Comparison of ENCODE assay signal across 10 cellular contexts in the genomic region with DNA sequence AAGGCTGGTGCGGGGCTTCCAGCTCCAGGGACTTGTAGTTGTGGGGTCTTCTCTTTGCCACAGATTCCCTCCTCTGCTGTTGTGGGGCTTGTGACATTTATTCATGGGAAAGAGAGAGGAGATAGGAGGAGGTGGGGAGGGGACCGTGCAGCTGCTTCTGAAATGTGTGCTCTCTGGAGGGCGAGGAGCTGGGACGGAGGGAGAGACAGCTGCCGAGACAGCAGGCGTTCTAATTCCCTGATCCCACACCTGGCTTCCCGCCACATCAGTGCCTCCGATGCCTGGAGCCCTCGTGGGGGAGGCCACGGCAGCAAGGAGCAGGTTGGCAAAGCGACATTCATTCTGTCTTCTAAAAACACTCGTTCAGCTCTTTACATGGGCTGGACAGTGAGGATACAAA.
A peak's percentile ranks its signal among the peaks of the same experiment; 100 is the strongest.
DNase-seq lines count a peak whose midpoint lies in the region; ATAC-seq, FAIRE-seq and TF ChIP-seq lines count a peak whose summit lies in the region.
"Had no signal": no experiment of that assay in that cellular context is flagged by ENCODE, and none has a peak within 500 bp of the region (broad histone marks: within the 10 kb centered on the region; RNA-seq: fewer than 3 reads in every experiment).

No MANE protein-coding gene starts in this region.

- H3K79me2 ChIP-seq in keratinocyte (ENCODE audit: control insufficient read depth, insufficient read depth, low read length), result no peaks in the 10 kb centered on the region

- H3K27ac ChIP-seq in keratinocyte (ENCODE audit: control insufficient read depth, insufficient read depth, low read length), result no peak overlapping the region
- H3K27ac ChIP-seq: KMS-11 had no signal

- H3K9ac ChIP-seq in keratinocyte (ENCODE audit: control insufficient read depth, extremely low read depth, insufficient read depth, low read length), result no peak overlapping the region
- H3K9ac ChIP-seq: KMS-11 had no signal

- CTCF ChIA-PET in WTC11 (lab: Charles Lee), result interaction anchor here (0.6 to 3.2 kb wide), 8 partner anchors 22 to 363 kb away, joined by 3 to 20 read pairs (median 6); a partner anchor contains a TSS

- no peaks in the 10 kb centered on the region for H4K20me1 ChIP-seq in keratinocyte (ENCODE audit: control insufficient read depth, extremely low read depth, insufficient read depth, low read length)

- peaks cover 3% of the 10 kb centered on the region for H3K4me1 ChIP-seq in keratinocyte (ENCODE audit: control insufficient read depth, extremely low read depth, insufficient read depth, low read length)

- ATAC-seq in WTC11, result peak; percentile 47
- ATAC-seq in stimulated activated naive B cell treated with anti-CD40 and anti-IgM and Interleukin-4, amounts not matched to agents 10 μg/mL and 1 μg/mL and 100 μg/mL, for 72 hours (replicated peaks), result no peak
- ATAC-seq in GM18861 (IDR thresholded peaks at IDR 0.05; ENCODE audit: unreplicated experiment), result no peak
- no peak for ATAC-seq in GM21390 (IDR thresholded peaks at IDR 0.05; ENCODE audit: unreplicated experiment)

- H3K36me3 ChIP-seq in keratinocyte (ENCODE audit: control insufficient read depth in 2 of 2, extremely low read depth in 1 of 2, insufficient read depth in 2 of 2, low read length in 2 of 2), result no peaks in the 10 kb centered on the region

- dilution Hi-C loops in keratinocyte (cut with MboI; ENCODE audit: extremely low pct_ligation_motif_present, low sequenced_read_pairs), result no loop called here

- no peak overlapping the region for H2AFZ ChIP-seq in keratinocyte (ENCODE audit: control insufficient read depth, low read length)

- no peaks in the 10 kb centered on the region for H3K9me3 ChIP-seq in keratinocyte (ENCODE audit: control insufficient read depth, low read depth, low read length)

- no peaks in the 10 kb centered on the region for H3K36me3 Mint-ChIP-seq in WTC11
- peaks cover 0 to 4% of the 10 kb centered on the region in 2 donors for H3K36me3 Mint-ChIP-seq in stimulated activated naive B cell treated with anti-CD40 and anti-IgM and Interleukin-4, amounts not matched to agents 10 μg/mL and 1 μg/mL and 100 μg/mL, for 72 hours

- H3K27ac Mint-ChIP-seq in WTC11, result no peak overlapping the region
- H3K27ac Mint-ChIP-seq in stimulated activated naive B cell treated with anti-CD40 and anti-IgM and Interleukin-4, amounts not matched to agents 10 μg/mL and 1 μg/mL and 100 μg/mL, for 72 hours, result no peak overlapping the region

- DNase-seq in NCI-H1105 treated with DMSO at 0.1 percent for 48 hours (lab: John Stamatoyannopoulos, UW) (peak; percentile 46), WTC11 (ENCODE audit: low spot score) (no peak), keratinocyte (ENCODE audit: low read depth, low spot score) (no peak), NCI-H187 treated with DMSO at 0.1 percent for 48 hours (lab: John Stamatoyannopoulos, UW) (no peak), kidney tubule cell (ENCODE audit: low spot score) (no peak)
- no peak for DNase-seq in stimulated activated naive B cell treated with anti-CD40 and anti-IgM and Interleukin-4, amounts not matched to agents 10 μg/mL and 1 μg/mL and 100 μg/mL, for 72 hours
- DNase-seq: activated CD4-positive, alpha-beta T cell treated with anti-CD3 and anti-CD28 coated beads, Interleukin-2, amount 50 U/mL, for 4 hours had no signal

- H3K27me3 Mint-ChIP-seq in WTC11 (ENCODE audit: low read depth), result peaks cover 24% of the 10 kb centered on the region
- peaks cover 24 to 26% of the 10 kb centered on the region in 2 donors for H3K27me3 Mint-ChIP-seq in stimulated activated naive B cell treated with anti-CD40 and anti-IgM and Interleukin-4, amounts not matched to agents 10 μg/mL and 1 μg/mL and 100 μg/mL, for 72 hours

- H3K27me3 ChIP-seq in keratinocyte (ENCODE audit: control insufficient read depth, extremely low read depth, insufficient read depth, low read length), result peaks cover 31% of the 10 kb centered on the region

- H3K4me3 ChIP-seq in keratinocyte (ENCODE audit: control insufficient read depth in 2 of 3, extremely low read depth in 1 of 3, insufficient read depth in 2 of 3, low read depth in 1 of 3, low read length in 3 of 3), result peak overlapping the region in 1 of 3 experiments; percentile 73

- FAIRE-seq in keratinocyte (lab: Jason Lieb, UNC), result no peak

- TF ChIP-seq CTCF in WTC11 (IDR thresholded peaks at IDR 0.05) (no peak), keratinocyte (optimal IDR thresholded peaks at IDR 0.05 in 1 of 3, IDR thresholded peaks at IDR 0.05 in 1 of 3, conservative IDR thresholded peaks at IDR 0.05 in 1 of 3; ENCODE audit: extremely low read depth in 1 of 3, insufficient read depth in 2 of 3, low read length in 3 of 3) (no peak)

- H3K9me3 Mint-ChIP-seq in WTC11, result peaks cover 11% of the 10 kb centered on the region
- peaks cover 0 to 4% of the 10 kb centered on the region in 2 donors for H3K9me3 Mint-ChIP-seq in stimulated activated naive B cell treated with anti-CD40 and anti-IgM and Interleukin-4, amounts not matched to agents 10 μg/mL and 1 μg/mL and 100 μg/mL, for 72 hours

- peak overlapping the region; percentile 71 for H3K4me3 Mint-ChIP-seq in WTC11
- peak overlapping the region; percentile 70 to 72 for H3K4me3 Mint-ChIP-seq in stimulated activated naive B cell treated with anti-CD40 and anti-IgM and Interleukin-4, amounts not matched to agents 10 μg/mL and 1 μg/mL and 100 μg/mL, for 72 hours

- no peaks in the 10 kb centered on the region for H3K9me1 ChIP-seq in keratinocyte (ENCODE audit: control insufficient read depth, extremely low read depth, insufficient read depth, low read length)

- peaks cover 24% of the 10 kb centered on the region for H3K4me1 Mint-ChIP-seq in WTC11
- H3K4me1 Mint-ChIP-seq in stimulated activated naive B cell treated with anti-CD40 and anti-IgM and Interleukin-4, amounts not matched to agents 10 μg/mL and 1 μg/mL and 100 μg/mL, for 72 hours, result peaks cover 17 to 27% of the 10 kb centered on the region in 2 donors

- POLR2A ChIA-PET in WTC11 (lab: Charles Lee), result no interaction called here

- H3K4me2 ChIP-seq in keratinocyte (ENCODE audit: control insufficient read depth, extremely low read depth, insufficient read depth, low read depth, low read length), result peak overlapping the region; percentile 91
- H3K4me2 ChIP-seq: KMS-11 had no signal

TF ChIP-seq in WTC11, 78 proteins besides CTCF, POLR2A, EP300 and RAD21:
- TF ChIP-seq ZNF263 (CRISPR knock-in tag; IDR thresholded peaks at IDR 0.05; ENCODE audit: low read depth) (no peak), FOXP1 (CRISPR knock-in tag; IDR thresholded peaks at IDR 0.05; ENCODE audit: borderline replicate concordance) (no peak), PRRX2 (CRISPR knock-in tag; IDR thresholded peaks at IDR 0.05) (no peak)
- TF ChIP-seq, protein P1, sequence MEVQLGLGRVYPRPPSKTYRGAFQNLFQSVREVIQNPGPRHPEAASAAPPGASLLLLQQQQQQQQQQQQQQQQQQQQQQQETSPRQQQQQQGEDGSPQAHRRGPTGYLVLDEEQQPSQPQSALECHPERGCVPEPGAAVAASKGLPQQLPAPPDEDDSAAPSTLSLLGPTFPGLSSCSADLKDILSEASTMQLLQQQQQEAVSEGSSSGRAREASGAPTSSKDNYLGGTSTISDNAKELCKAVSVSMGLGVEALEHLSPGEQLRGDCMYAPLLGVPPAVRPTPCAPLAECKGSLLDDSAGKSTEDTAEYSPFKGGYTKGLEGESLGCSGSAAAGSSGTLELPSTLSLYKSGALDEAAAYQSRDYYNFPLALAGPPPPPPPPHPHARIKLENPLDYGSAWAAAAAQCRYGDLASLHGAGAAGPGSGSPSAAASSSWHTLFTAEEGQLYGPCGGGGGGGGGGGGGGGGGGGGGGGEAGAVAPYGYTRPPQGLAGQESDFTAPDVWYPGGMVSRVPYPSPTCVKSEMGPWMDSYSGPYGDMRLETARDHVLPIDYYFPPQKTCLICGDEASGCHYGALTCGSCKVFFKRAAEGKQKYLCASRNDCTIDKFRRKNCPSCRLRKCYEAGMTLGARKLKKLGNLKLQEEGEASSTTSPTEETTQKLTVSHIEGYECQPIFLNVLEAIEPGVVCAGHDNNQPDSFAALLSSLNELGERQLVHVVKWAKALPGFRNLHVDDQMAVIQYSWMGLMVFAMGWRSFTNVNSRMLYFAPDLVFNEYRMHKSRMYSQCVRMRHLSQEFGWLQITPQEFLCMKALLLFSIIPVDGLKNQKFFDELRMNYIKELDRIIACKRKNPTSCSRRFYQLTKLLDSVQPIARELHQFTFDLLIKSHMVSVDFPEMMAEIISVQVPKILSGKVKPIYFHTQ (CRISPR knock-in tag; IDR thresholded peaks at IDR 0.05), result no peak
